28 cellular contexts compared by ENCODE assay signal in the genomic region with DNA sequence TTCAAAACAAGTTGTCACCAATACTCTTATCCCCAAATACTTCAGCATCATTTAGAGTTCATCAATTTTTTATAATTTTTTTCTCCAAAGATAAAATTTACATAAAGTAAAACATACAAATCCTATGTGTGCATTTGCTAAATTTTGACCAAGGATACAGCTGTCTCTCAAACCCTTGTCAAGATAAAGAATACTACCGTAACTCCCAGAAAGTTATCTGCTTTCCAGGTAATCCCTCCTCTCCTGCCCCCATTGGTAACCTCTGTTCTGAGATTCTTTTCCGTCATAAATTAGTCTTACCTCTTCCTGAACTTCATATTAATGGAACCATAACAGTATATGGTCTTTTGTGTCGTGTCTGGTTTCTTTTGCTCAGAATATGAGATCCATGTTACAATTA.
"Had no signal": no experiment of that assay in that cellular context is flagged by ENCODE, and none has a peak within 500 bp of the region (broad histone marks: within the 10 kb centered on the region; RNA-seq: fewer than 3 reads in every experiment).

No MANE protein-coding gene starts in this region.

- H3K27ac ChIP-seq: ascending aorta, cardiac muscle cell, WERI-Rb-1 had no signal

- H3K9me3 ChIP-seq: ascending aorta had no signal

- DNase-seq: activated CD4-positive, alpha-beta memory T cell treated with anti-CD3 and anti-CD28 coated beads, Interleukin-2, amount 10 ng/mL, durations not matched to agents 7 days and 5 days; activated CD4-positive, alpha-beta T cell treated with anti-CD3 and anti-CD28 coated beads for 1 hour; activated CD4-positive, alpha-beta T cell treated with anti-CD3 and anti-CD28 coated beads for 36 hours; activated CD4-positive, alpha-beta T cell treated with anti-CD3 and anti-CD28 coated beads for 48 hours; activated CD4-positive, alpha-beta T cell treated with anti-CD3 and anti-CD28 coated beads, Interleukin-2, amount 10 ng/mL, durations not matched to agents 7 days and 5 days; activated CD4-positive, alpha-beta T cell treated with anti-CD3 and anti-CD28 coated beads, Interleukin-2, amount 50 U/mL, for 48 hours; activated CD4-positive, CD25-positive, alpha-beta regulatory T cell; activated CD8-positive, alpha-beta memory T cell treated with anti-CD3 and anti-CD28 coated beads, Interleukin-2, amount 10 ng/mL, durations not matched to agents 7 days and 5 days; activated CD8-positive, alpha-beta memory T cell treated with anti-CD3 and anti-CD28 coated beads, Interleukin-2, amount 50 U/mL, for 48 hours; activated CD8-positive, alpha-beta T cell treated with anti-CD3 and anti-CD28 coated beads, Interleukin-2, amount 10 ng/mL, durations not matched to agents 7 days and 5 days; activated effector memory CD4-positive, alpha-beta T cell treated with Interleukin-2 at 50 U/mL for 16 hours; activated gamma-delta T cell; activated naive CD4-positive, alpha-beta T cell treated with anti-CD3 and anti-CD28 coated beads, Interleukin-2, amount 10 ng/mL, durations not matched to agents 7 days and 5 days; activated naive CD4-positive, alpha-beta T cell treated with Interleukin-2 at 50 U/mL for 16 hours; activated naive CD8-positive, alpha-beta T cell treated with anti-CD3 and anti-CD28 coated beads, Interleukin-2, amount 10 ng/mL, durations not matched to agents 7 days and 5 days; activated naive CD8-positive, alpha-beta T cell treated with anti-CD3 and anti-CD28 coated beads, Interleukin-2, amount 50 U/mL, for 24 hours; activated T-cell treated with anti-CD3 and anti-CD28 coated beads, Interleukin-2, amount 50 U/mL, for 24 hours; activated T-cell treated with anti-CD3 and anti-CD28 coated beads, Interleukin-2, amount 50 U/mL, for 48 hours; amygdala; cerebellar nuclear complex; T-helper 2 cell; T-helper 9 cell; WERI-Rb-1 had no signal

- H3K27me3 ChIP-seq: ascending aorta, cardiac muscle cell had no signal

- ATAC-seq: activated CD4-positive, alpha-beta T cell treated with anti-CD3 and anti-CD28 coated beads for 36 hours; activated CD4-positive, CD25-positive, alpha-beta regulatory T cell treated with anti-CD3 and anti-CD28 coated beads, Interleukin-2, amount 50 U/mL, for 24 hours; activated CD8-positive, alpha-beta memory T cell treated with anti-CD3 and anti-CD28 coated beads, Interleukin-2, amount 10 ng/mL, durations not matched to agents 7 days and 5 days; activated CD8-positive, alpha-beta T cell treated with anti-CD3 and anti-CD28 coated beads, Interleukin-2, amount 10 ng/mL, durations not matched to agents 7 days and 5 days; WTC11 had no signal

- H3K36me3 ChIP-seq: WERI-Rb-1 had no signal

- H3K4me3 ChIP-seq: ascending aorta, cardiac muscle cell had no signal

- FAIRE-seq: bronchial epithelial cell had no signal
